In the genomic region with DNA sequence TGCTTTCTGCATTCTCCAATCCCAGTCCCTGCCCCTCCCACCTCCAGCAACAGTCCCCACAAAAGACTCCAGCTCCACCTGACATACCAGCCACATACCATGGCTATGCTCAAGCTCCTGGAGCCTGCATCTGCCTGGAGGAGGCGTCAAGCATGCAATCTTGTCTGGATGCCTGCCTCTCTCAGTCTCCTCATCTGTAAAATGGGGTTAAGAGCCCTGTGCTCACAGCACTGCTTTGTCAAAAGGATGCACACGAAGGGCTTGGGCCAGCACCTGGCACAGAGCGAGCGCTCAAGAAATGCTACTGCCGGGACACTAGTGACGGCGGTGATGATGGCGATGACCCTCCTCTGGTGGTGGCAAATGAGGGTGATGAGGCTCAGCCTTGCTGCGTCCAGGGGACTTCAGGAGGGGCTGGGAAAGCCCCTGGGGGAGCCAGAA, we compare ENCODE assay signal across 23 cellular contexts.
DNase-seq lines count a peak whose midpoint lies in the region; ATAC-seq and TF ChIP-seq lines count a peak whose summit lies in the region.
"Had no signal": no experiment of that assay in that cellular context is flagged by ENCODE, and none has a peak within 500 bp of the region (broad histone marks: within the 10 kb centered on the region; RNA-seq: fewer than 3 reads in every experiment).

No MANE protein-coding gene starts in this region.

- H4K20me1 ChIP-seq in PC-9 (ENCODE audit: insufficient read depth), result no peaks in the 10 kb centered on the region
- H4K20me1 ChIP-seq: BLaER1 treated with 17β-estradiol and CSF1 and Interleukin-3, amounts not matched to agents 10 nM and 100 nM had no signal

- ATAC-seq in GM18873 (IDR thresholded peaks at IDR 0.05; ENCODE audit: low FRiP score, unreplicated experiment), result no peak
- ATAC-seq: activated T-cell treated with anti-CD3 and anti-CD28 coated beads, Interleukin-2, amount 50 U/mL, for 4 hours; heart right ventricle; left colon; pancreas; stimulated activated naive CD8-positive, alpha-beta T cell treated with anti-CD3 and anti-CD28 coated beads, Interleukin-15, amount 100 ng/mL, for 72 hours; T-cell had no signal

- peaks cover 7% of the 10 kb centered on the region for H3K27me3 ChIP-seq in H7 (ENCODE audit: control insufficient read depth, insufficient read depth, low read length)
- H3K27me3 ChIP-seq in PC-9 (ENCODE audit: insufficient read depth, low read depth), result no peaks in the 10 kb centered on the region
- H3K27me3 ChIP-seq in thyroid gland, result no peaks in the 10 kb centered on the region
- H3K27me3 ChIP-seq: heart right ventricle, pancreas had no signal

- H3K79me2 ChIP-seq in PC-9 (ENCODE audit: low read depth), result peaks cover 8% of the 10 kb centered on the region; the same call in 1 of the 2 replicates

- no peak overlapping the region for H2AFZ ChIP-seq in PC-9

- H3F3A ChIP-seq in PC-9 (ENCODE audit: insufficient read depth, low read depth), result peaks cover 26% of the 10 kb centered on the region

- H3K9me2 ChIP-seq in PC-9 (ENCODE audit: insufficient read depth), result no peaks in the 10 kb centered on the region

- TF ChIP-seq CTCF in PC-9 (conservative IDR thresholded peaks at IDR 0.05) (no peak), thyroid gland (IDR thresholded peaks at IDR 0.05) (no peak)

- H3K27ac ChIP-seq in PC-9, result no peak overlapping the region
- peak overlapping the region; percentile 90 to 98 (median 98) for H3K27ac ChIP-seq in thyroid gland
- H3K27ac ChIP-seq: BLaER1 treated with 17β-estradiol and CSF1 and Interleukin-3, amounts not matched to agents 10 nM and 100 nM; heart right ventricle had no signal

- DNase-seq in H7, result peak; percentile 79
- peak; percentile 30 to 41 for DNase-seq in PC-9
- DNase-seq in islet precursor cell, result peak; percentile 87
- DNase-seq in thyroid gland, result no peak
- DNase-seq in activated naive CD4-positive, alpha-beta T cell treated with Interleukin-2 at 50 U/mL for 16 hours, result no peak
- no peak for DNase-seq in NCI-H146 treated with DMSO at 0.1 percent for 48 hours (lab: John Stamatoyannopoulos, UW; ENCODE audit: unreplicated experiment)
- DNase-seq: activated CD4-positive, alpha-beta T cell treated with anti-CD3 and anti-CD28 coated beads, Interleukin-2, amount 50 U/mL, for 1 hour; activated naive CD4-positive, alpha-beta T cell treated with anti-CD3 and anti-CD28 coated beads for 36 hours; activated T-cell treated with anti-CD3 and anti-CD28 coated beads, Interleukin-2, amount 50 U/mL, for 4 hours; cerebellar nuclear complex; DMS53; foreskin melanocyte; heart right ventricle; left colon; NCI-H1092 treated with DMSO at 0.1 percent for 48 hours; NCI-H187 treated with DMSO at 0.1 percent for 48 hours; NCI-H2171; stimulated activated CD4-positive, alpha-beta T cell treated with anti-CD3 and anti-CD28 coated beads, Interleukin-1b, Interleukin-23, amount 100 ng/mL, for 48 hours; stimulated activated naive CD8-positive, alpha-beta T cell treated with anti-CD3 and anti-CD28 coated beads, Interleukin-15, amount 100 ng/mL, for 72 hours; T-cell had no signal

- H3K36me3 ChIP-seq in H7 (replicated peaks; ENCODE audit: control insufficient read depth, insufficient read depth, low read length) (no peaks in the 10 kb centered on the region), PC-9 (ENCODE audit: low read depth) (no peaks in the 10 kb centered on the region), thyroid gland (no peaks in the 10 kb centered on the region)
- H3K36me3 ChIP-seq: BLaER1 treated with 17β-estradiol and CSF1 and Interleukin-3, amounts not matched to agents 10 nM and 100 nM; heart right ventricle; pancreas had no signal

- POLR2A ChIA-PET in PC-9 (lab: Charles Lee; ENCODE audit: unreplicated experiment), result interaction anchor here (0.6 kb wide), 1 partner anchor 234 kb away, joined by 3 read pairs; no protein-coding TSS in a partner anchor

- no peak for TF ChIP-seq POLR2A in thyroid gland (IDR thresholded peaks at IDR 0.05)

- no peak overlapping the region for H3K4me2 ChIP-seq in PC-9
- H3K4me2 ChIP-seq: BLaER1 treated with 17β-estradiol and CSF1 and Interleukin-3, amounts not matched to agents 10 nM and 100 nM had no signal

- BruUV-seq in PC-9 (replicated peaks; lab: Mats Ljungman, UMichigan), result no TSS peak

- no peak overlapping the region for H3K4me3 ChIP-seq in H7 (ENCODE audit: insufficient read depth, low read depth, low read length)
- H3K4me3 ChIP-seq in PC-9, result no peak overlapping the region
- no peak overlapping the region for H3K4me3 ChIP-seq in thyroid gland (replicated peaks in 1 of 3)
- H3K4me3 ChIP-seq: BLaER1 treated with 17β-estradiol and CSF1 and Interleukin-3, amounts not matched to agents 10 nM and 100 nM; heart right ventricle; pancreas had no signal

- CTCF ChIA-PET in PC-9 (lab: Charles Lee), result no interaction called here

- H3K4me1 ChIP-seq in PC-9 (replicated peaks; ENCODE audit: insufficient read depth), result peaks cover 22% of the 10 kb centered on the region
- H3K4me1 ChIP-seq in thyroid gland, result peaks cover 19 to 30% of the 10 kb centered on the region in 2 donors

- intact Hi-C loops in PC-9 (cut with micrococcal nuclease; ENCODE audit: unreplicated experiment) (no loop called here), thyroid gland (cut with DNase I) (no loop called here)

- 87 to 93% methylated on average over 9 of the region's 9 CpGs for WGBS in thyroid gland, 2 donors

- H3K9me3 ChIP-seq in PC-9 (ENCODE audit: insufficient read depth, low read depth), result no peaks in the 10 kb centered on the region
- no peaks in the 10 kb centered on the region for H3K9me3 ChIP-seq in thyroid gland
- H3K9me3 ChIP-seq: BLaER1 treated with 17β-estradiol and CSF1 and Interleukin-3, amounts not matched to agents 10 nM and 100 nM; heart right ventricle; pancreas had no signal

Comparison
In these comparisons a context has a peak if more than half of its experiments do, and no peak if none do; other contexts are left out.
1. DNase-seq: peak in H7 (single experiment), PC-9 (2 of 2) and islet precursor cell (single experiment); none in thyroid gland (0 of 2), activated naive CD4-positive, alpha-beta T cell treated with Interleukin-2 at 50 U/mL for 16 hours (single experiment) and NCI-H146 treated with DMSO at 0.1 percent for 48 hours (single experiment).